In the genomic region with DNA sequence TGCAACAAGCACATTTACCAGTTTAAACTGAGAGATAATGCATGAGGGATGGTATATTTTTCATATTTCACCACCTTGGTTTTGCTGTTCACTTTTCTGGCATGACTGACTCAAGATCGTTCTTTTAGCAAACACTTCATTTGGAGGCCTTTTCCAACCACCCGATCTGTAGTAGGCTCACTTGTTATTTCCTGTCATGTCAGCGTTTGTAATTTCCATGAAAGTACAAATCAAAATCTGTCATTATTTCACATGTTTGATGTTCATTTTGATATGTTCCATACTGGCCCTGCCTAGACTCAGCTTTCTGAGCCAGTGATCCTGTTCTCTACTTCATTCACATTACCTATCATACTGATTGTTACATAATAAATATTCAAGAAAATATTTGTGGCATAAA, we compare ENCODE assay signal across 25 cellular contexts.
DNase-seq lines count a peak whose midpoint lies in the region; ATAC-seq, FAIRE-seq and TF ChIP-seq lines count a peak whose summit lies in the region.
"Had no signal": no experiment of that assay in that cellular context is flagged by ENCODE, and none has a peak within 500 bp of the region (broad histone marks: within the 10 kb centered on the region; RNA-seq: fewer than 3 reads in every experiment).

No MANE protein-coding gene starts in this region.

- DNase-seq in HepG2 (ENCODE audit: low spot score): no peak
- no peak for DNase-seq in right lobe of liver
- DNase-seq in amniotic epithelial cell (ENCODE audit: low read depth): peak; percentile 21
- no peak for DNase-seq in NCI-H510A treated with DMSO at 0.1 percent for 48 hours (lab: John Stamatoyannopoulos, UW)
- DNase-seq in heart left ventricle: no peak
- DNase-seq: 8988T; ACHN; BE2C; C1 segment of cervical spinal cord; CD4-positive, alpha-beta memory T cell; CD4-positive, CD25-positive, alpha-beta regulatory T cell; CD8-positive, alpha-beta memory T cell; COR-L47; DMS 273 treated with DMSO at 0.1 percent for 48 hours; DMS153; DMS79; DND-41; EL; GDM1 had no signal

- H3K9me3 ChIP-seq in HepG2 (ENCODE audit: low read length) (peaks cover 77% of the 10 kb centered on the region), right lobe of liver (no peaks in the 10 kb centered on the region), neural cell (ENCODE audit: low read length) (no peaks in the 10 kb centered on the region), heart left ventricle (no peaks in the 10 kb centered on the region)
- H3K9me3 ChIP-seq: BE2C had no signal

- TF ChIP-seq EP300 in HepG2 (IDR thresholded peaks at IDR 0.05; ENCODE audit: low read depth in 2 of 2, low read length in 2 of 2): no peak
- TF ChIP-seq EP300 in HepG2 (CRISPR knock-in tag; IDR thresholded peaks at IDR 0.05; ENCODE audit: borderline replicate concordance): no peak
- peak; percentile 70 for TF ChIP-seq EP300 in neural cell (conservative IDR thresholded peaks at IDR 0.05; ENCODE audit: poor library complexity, severe bottlenecking)

- H3K4me2 ChIP-seq in HepG2 (ENCODE audit: low read depth, low read length) (no peak overlapping the region), neural cell (ENCODE audit: low read length) (no peak overlapping the region)
- H3K4me2 ChIP-seq: BLaER1 had no signal

- no peaks in the 10 kb centered on the region for H3K4me1 ChIP-seq in HepG2 (ENCODE audit: insufficient read depth, low read length)
- no peaks in the 10 kb centered on the region for H3K4me1 ChIP-seq in right lobe of liver
- peaks cover 0 to 11% (median 0%) of the 10 kb centered on the region in 12 donors for H3K4me1 ChIP-seq in heart left ventricle
- H3K4me1 ChIP-seq: BE2C, BLaER1 had no signal

- TF ChIP-seq POLR2A in HepG2 (IDR thresholded peaks at IDR 0.05; ENCODE audit: insufficient read depth in 1 of 2, low read depth in 2 of 2, low read length in 2 of 2): no peak
- TF ChIP-seq POLR2A in right lobe of liver (IDR thresholded peaks at IDR 0.05): no peak
- TF ChIP-seq POLR2A in heart left ventricle (IDR thresholded peaks at IDR 0.05): no peak

- H2AFZ ChIP-seq in HepG2 (ENCODE audit: low read length) (no peak overlapping the region), neural cell (ENCODE audit: low read depth, low read length) (no peak overlapping the region)

- intact Hi-C loops in HepG2 (cut with micrococcal nuclease; ENCODE audit: unreplicated experiment): no loop called here
- intact Hi-C loops in right lobe of liver (cut with DNase I): no loop called here
- intact Hi-C loops in heart left ventricle (cut with DNase I): no loop called here

- in situ Hi-C loops in HepG2 (cut with HindIII; ENCODE audit: extremely low pct_ligation_motif_present, low pct_unique_long_range_greater_than_20kb): no loop called here

- POLR2A ChIA-PET in HepG2 (lab: Yijun Ruan, JAX): no interaction called here

- CTCF ChIA-PET in HepG2 (lab: Yijun Ruan, JAX; ENCODE audit: low intra/inter-chr PET ratio, low total read pairs): no interaction called here

- no peak for FAIRE-seq in HepG2 (lab: Jason Lieb, UNC)
- FAIRE-seq: A204.1, GM12878, GM12892, GM18507 had no signal

- no peaks in the 10 kb centered on the region for H3K79me2 ChIP-seq in HepG2 (ENCODE audit: insufficient read depth, low read length)
- H3K79me2 ChIP-seq in neural cell (replicated peaks; ENCODE audit: insufficient read depth, low read length): no peaks in the 10 kb centered on the region

- no peak for TF ChIP-seq RAD21 in HepG2 (CRISPR knock-in tag; IDR thresholded peaks at IDR 0.05)
- no peak for TF ChIP-seq RAD21 in neural cell (conservative IDR thresholded peaks at IDR 0.05)

- no peaks in the 10 kb centered on the region for H3F3A ChIP-seq in neural cell (ENCODE audit: insufficient read depth, low read length, poor library complexity, severe bottlenecking)

- H3K27ac ChIP-seq in HepG2 (ENCODE audit: extremely low read length, insufficient read depth, low read length) (no peak overlapping the region), right lobe of liver (no peak overlapping the region), neural cell (ENCODE audit: low read length) (no peak overlapping the region), heart left ventricle (no peak overlapping the region)
- H3K27ac ChIP-seq: BLaER1 had no signal

- H3K27me3 ChIP-seq in HepG2 (ENCODE audit: control insufficient read depth in 1 of 2, insufficient read depth in 2 of 2, low read length in 2 of 2) (no peaks in the 10 kb centered on the region), right lobe of liver (no peaks in the 10 kb centered on the region), neural cell (ENCODE audit: insufficient read depth, low read depth, low read length) (no peaks in the 10 kb centered on the region), heart left ventricle (no peaks in the 10 kb centered on the region)
- H3K27me3 ChIP-seq: BE2C, BLaER1 had no signal

- H3K9me2 ChIP-seq in neural cell (ENCODE audit: insufficient read depth, low read length): no peaks in the 10 kb centered on the region

- no TSS peak for BruUV-seq in HepG2 (replicated peaks; lab: Mats Ljungman, UMichigan)

- H3K9ac ChIP-seq in HepG2 (ENCODE audit: insufficient read depth, low read depth, low read length): no peak overlapping the region
- H3K9ac ChIP-seq in neural cell (ENCODE audit: low read length): no peak overlapping the region
- H3K9ac ChIP-seq: BLaER1 had no signal

- TF ChIP-seq CTCF in HepG2 (CRISPR knock-in tag; IDR thresholded peaks at IDR 0.05) (no peak), right lobe of liver (IDR thresholded peaks at IDR 0.05) (no peak), neural cell (IDR thresholded peaks at IDR 0.05; ENCODE audit: poor library complexity, severe bottlenecking) (no peak), heart left ventricle (IDR thresholded peaks at IDR 0.05) (no peak)

- H4K20me1 ChIP-seq in HepG2 (ENCODE audit: insufficient read depth, low read length) (no peaks in the 10 kb centered on the region), neural cell (ENCODE audit: insufficient read depth) (no peaks in the 10 kb centered on the region)
- H4K20me1 ChIP-seq: BLaER1 had no signal

- WGBS in HepG2 (ENCODE audit: low lambda C conversion rate): 5% methylated on average over 3 of the region's 3 CpGs
- WGBS in right lobe of liver (ENCODE audit: insufficient coverage, low coverage, low lambda C conversion rate, missing lambda C conversion rate): 31% methylated on average over 3 of the region's 3 CpGs
- 59 to 76% (median 66%) methylated on average over 3 of the region's 3 CpGs for WGBS in heart left ventricle, 4 donors

- H3K36me3 ChIP-seq in HepG2 (replicated peaks in 1 of 2; ENCODE audit: control insufficient read depth in 1 of 2, insufficient read depth in 2 of 2, low read length in 2 of 2) (no peaks in the 10 kb centered on the region), right lobe of liver (no peaks in the 10 kb centered on the region), neural cell (ENCODE audit: insufficient read depth, low read length) (no peaks in the 10 kb centered on the region), heart left ventricle (no peaks in the 10 kb centered on the region)
- H3K36me3 ChIP-seq: BE2C, BLaER1 had no signal

- H3K4me3 ChIP-seq in HepG2 (replicated peaks in 1 of 3; ENCODE audit: insufficient read depth in 1 of 3, low read depth in 2 of 3, low read length in 3 of 3): no peak overlapping the region
- no peak overlapping the region for H3K4me3 ChIP-seq in right lobe of liver
- no peak overlapping the region for H3K4me3 ChIP-seq in neural cell (ENCODE audit: low read length)
- H3K4me3 ChIP-seq in heart left ventricle: no peak overlapping the region
- H3K4me3 ChIP-seq: BLaER1, GM12878 had no signal

- no peak for ATAC-seq in HepG2
- ATAC-seq in right lobe of liver: no peak
- no peak for ATAC-seq in heart left ventricle
- ATAC-seq: GM12878 had no signal

TF ChIP-seq in HepG2, 621 proteins besides CTCF, POLR2A, EP300 and RAD21 (continues in another document):
- peak; percentile 34 to 66; a peak in 3 of 4 replicates for TF ChIP-seq MAFK (conservative IDR thresholded peaks at IDR 0.05 in 1 of 2, IDR thresholded peaks at IDR 0.05 in 1 of 2; ENCODE audit: low read length in 2 of 2)

TF ChIP-seq in neural cell, 6 proteins besides CTCF, POLR2A, EP300 and RAD21:
- no peak for TF ChIP-seq POLR2AphosphoS5 (IDR thresholded peaks at IDR 0.05)
- no peak for TF ChIP-seq TAF1 (IDR thresholded peaks at IDR 0.05; ENCODE audit: low read depth)
- TF ChIP-seq, protein P1, sequence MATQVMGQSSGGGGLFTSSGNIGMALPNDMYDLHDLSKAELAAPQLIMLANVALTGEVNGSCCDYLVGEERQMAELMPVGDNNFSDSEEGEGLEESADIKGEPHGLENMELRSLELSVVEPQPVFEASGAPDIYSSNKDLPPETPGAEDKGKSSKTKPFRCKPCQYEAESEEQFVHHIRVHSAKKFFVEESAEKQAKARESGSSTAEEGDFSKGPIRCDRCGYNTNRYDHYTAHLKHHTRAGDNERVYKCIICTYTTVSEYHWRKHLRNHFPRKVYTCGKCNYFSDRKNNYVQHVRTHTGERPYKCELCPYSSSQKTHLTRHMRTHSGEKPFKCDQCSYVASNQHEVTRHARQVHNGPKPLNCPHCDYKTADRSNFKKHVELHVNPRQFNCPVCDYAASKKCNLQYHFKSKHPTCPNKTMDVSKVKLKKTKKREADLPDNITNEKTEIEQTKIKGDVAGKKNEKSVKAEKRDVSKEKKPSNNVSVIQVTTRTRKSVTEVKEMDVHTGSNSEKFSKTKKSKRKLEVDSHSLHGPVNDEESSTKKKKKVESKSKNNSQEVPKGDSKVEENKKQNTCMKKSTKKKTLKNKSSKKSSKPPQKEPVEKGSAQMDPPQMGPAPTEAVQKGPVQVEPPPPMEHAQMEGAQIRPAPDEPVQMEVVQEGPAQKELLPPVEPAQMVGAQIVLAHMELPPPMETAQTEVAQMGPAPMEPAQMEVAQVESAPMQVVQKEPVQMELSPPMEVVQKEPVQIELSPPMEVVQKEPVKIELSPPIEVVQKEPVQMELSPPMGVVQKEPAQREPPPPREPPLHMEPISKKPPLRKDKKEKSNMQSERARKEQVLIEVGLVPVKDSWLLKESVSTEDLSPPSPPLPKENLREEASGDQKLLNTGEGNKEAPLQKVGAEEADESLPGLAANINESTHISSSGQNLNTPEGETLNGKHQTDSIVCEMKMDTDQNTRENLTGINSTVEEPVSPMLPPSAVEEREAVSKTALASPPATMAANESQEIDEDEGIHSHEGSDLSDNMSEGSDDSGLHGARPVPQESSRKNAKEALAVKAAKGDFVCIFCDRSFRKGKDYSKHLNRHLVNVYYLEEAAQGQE (IDR thresholded peaks at IDR 0.05; ENCODE audit: borderline replicate concordance): no peak
- TF ChIP-seq SMC3 (conservative IDR thresholded peaks at IDR 0.05; ENCODE audit: poor library complexity): no peak
- TF ChIP-seq MXI1 (conservative IDR thresholded peaks at IDR 0.05; ENCODE audit: poor library complexity, severe bottlenecking): no peak
- no peak for TF ChIP-seq EZH2 (IDR thresholded peaks at IDR 0.05; ENCODE audit: borderline replicate concordance, insufficient read depth, low read length, poor library complexity, severe bottlenecking)
